ENCODE assay signal across 2 cellular contexts in genomic region chr10:110725809-110726641, GRCh38.
A peak's percentile ranks its signal among the peaks of the same experiment; 100 is the strongest.
TF ChIP-seq lines count a peak whose summit lies in the region.

No MANE protein-coding gene starts in this region.

TF ChIP-seq in GM12878, 131 proteins besides CTCF, POLR2A, EP300 and RAD21 (continued from another document):
- no peak for TF ChIP-seq ZBTB40 (IDR thresholded peaks at IDR 0.05; ENCODE audit: borderline replicate concordance)
- no peak for TF ChIP-seq E4F1 (IDR thresholded peaks at IDR 0.05; ENCODE audit: borderline replicate concordance, partially characterized antibody)
- no peak for TF ChIP-seq DPF2 (IDR thresholded peaks at IDR 0.05)
- no peak for TF ChIP-seq NRF1 (conservative IDR thresholded peaks at IDR 0.05; ENCODE audit: low read depth, low read length)

TF ChIP-seq in HepG2, 621 proteins besides CTCF, POLR2A, EP300 and RAD21 (continued from another document):
- peak; percentile 23 for TF ChIP-seq ZNF687 (CRISPR knock-in tag; IDR thresholded peaks at IDR 0.05)
- TF ChIP-seq ZFP41 (CRISPR knock-in tag; IDR thresholded peaks at IDR 0.05; ENCODE audit: borderline replicate concordance), result no peak
- no peak for TF ChIP-seq ZNF674 (CRISPR knock-in tag; IDR thresholded peaks at IDR 0.05; ENCODE audit: low read depth)
- no peak for TF ChIP-seq ZNF205 (CRISPR knock-in tag; IDR thresholded peaks at IDR 0.05)
- TF ChIP-seq DNMT3B (CRISPR knock-in tag; conservative IDR thresholded peaks at IDR 0.05), result no peak
- TF ChIP-seq CEBPG (CRISPR knock-in tag; IDR thresholded peaks at IDR 0.05), result peak; percentile 58
- no peak for TF ChIP-seq ZHX2 (IDR thresholded peaks at IDR 0.05; ENCODE audit: low read depth)
- no peak for TF ChIP-seq ZHX2 (CRISPR knock-in tag; IDR thresholded peaks at IDR 0.05; ENCODE audit: borderline replicate concordance)
- TF ChIP-seq ZNF274 (CRISPR knock-in tag; IDR thresholded peaks at IDR 0.05), result no peak
- no peak for TF ChIP-seq ZNF761 (CRISPR knock-in tag; conservative IDR thresholded peaks at IDR 0.05)
- TF ChIP-seq CEBPB (IDR thresholded peaks at IDR 0.05; ENCODE audit: borderline replicate concordance, low read depth, low read length), result peak; percentile 85
- no peak for TF ChIP-seq YEATS2 (CRISPR knock-in tag; IDR thresholded peaks at IDR 0.05; ENCODE audit: borderline replicate concordance)
